16 cellular contexts compared by ENCODE assay signal in the genomic region with DNA sequence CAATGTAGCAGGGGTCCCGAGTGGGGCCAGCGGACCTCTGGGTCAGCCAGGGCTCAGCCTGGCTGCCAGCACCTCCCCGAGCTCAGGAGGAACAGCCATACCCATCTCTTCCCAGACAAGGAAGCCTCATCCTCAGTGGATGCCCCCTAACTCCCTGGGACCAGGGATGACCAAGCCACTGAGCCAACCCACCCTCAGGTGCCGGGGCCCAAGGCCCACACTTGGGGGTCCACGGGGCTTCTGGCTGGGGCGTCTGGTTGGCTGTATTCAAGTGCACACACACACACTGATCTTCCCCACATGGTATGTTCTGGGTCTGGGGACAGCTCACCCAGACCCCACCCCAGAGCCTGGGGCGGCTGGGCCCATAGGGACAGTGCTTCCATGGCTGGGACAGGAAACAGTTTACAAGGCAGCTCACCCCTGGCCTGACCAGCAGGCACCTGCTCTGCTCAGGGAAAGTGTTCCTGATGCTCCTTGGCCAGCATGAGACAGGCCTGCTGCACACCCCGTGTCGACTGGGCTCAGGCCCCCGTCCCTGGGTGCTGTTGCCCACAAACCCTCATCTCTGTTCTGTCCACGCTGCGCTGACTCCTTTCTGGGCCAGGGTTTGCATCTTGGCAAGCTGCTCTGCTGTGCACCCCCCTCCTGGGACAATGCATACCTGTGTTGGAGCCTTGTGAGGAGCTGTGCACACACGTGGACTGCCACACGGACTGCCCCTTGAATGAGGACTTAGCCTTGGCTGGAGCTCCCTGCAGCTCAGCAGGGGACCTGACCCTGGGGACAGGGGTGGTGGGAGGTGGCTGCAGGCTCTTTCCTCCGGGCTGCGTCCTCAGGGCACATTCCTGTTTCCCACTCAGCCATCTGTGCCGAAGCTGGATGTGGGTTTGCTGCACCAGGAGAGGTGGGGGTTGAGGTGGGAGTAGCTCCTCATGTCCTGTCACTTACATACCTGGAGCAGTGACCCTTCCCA. TPM values are rescaled to one million over a fixed set of nuclear protein-coding genes. Genes with fewer than 3 reads are reported as not detected.
A peak's percentile ranks its signal among the peaks of the same experiment; 100 is the strongest.
DNase-seq lines count a peak whose midpoint lies in the region; ATAC-seq and TF ChIP-seq lines count a peak whose summit lies in the region.
"Had no signal": no experiment of that assay in that cellular context is flagged by ENCODE, and none has a peak within 500 bp of the region (broad histone marks: within the 10 kb centered on the region; RNA-seq: fewer than 3 reads in every experiment).

No MANE protein-coding gene starts in this region.

- intact Hi-C loops in CD14-positive monocyte (cut with micrococcal nuclease): loop anchor here in 1 of 2 donors (5.0 kb wide), 1 partner anchor 41 kb away; no protein-coding TSS in a partner anchor

- peaks cover 2% of the 10 kb centered on the region for H3K4me1 Mint-ChIP-seq in CD14-positive monocyte

- peak; percentile 42 for DNase-seq in M059J (ENCODE audit: low read depth)
- no peak for DNase-seq in neuronal stem cell (ENCODE audit: low spot score)
- DNase-seq in ureter (ENCODE audit: low spot score): no peak
- DNase-seq in hippocampal formation (lab: John Stamatoyannopoulos, UW): no peak
- no peak for DNase-seq in CD14-positive monocyte (ENCODE audit: low spot score)
- DNase-seq: ACHN, activated gamma-delta T cell treated with Interleukin-2 at 50 U/mL for 16 hours, dermis blood vessel endothelial cell, MG63, NCI-H187 treated with DMSO at 0.1 percent for 48 hours, NCI-H510A, occipital lobe had no signal

- no peak overlapping the region for H2BK12ac ChIP-seq in neuronal stem cell (ENCODE audit: low read length)

- H3K9ac ChIP-seq in endocrine pancreas (ENCODE audit: control insufficient read depth, insufficient read depth, low read length) (peak overlapping the region; percentile 17), neuronal stem cell (ENCODE audit: low read depth, low read length, poor library complexity) (peak overlapping the region; percentile 30)

- H3K36me3 ChIP-seq in endocrine pancreas (ENCODE audit: control insufficient read depth, insufficient read depth, low read length) (no peaks in the 10 kb centered on the region), neuronal stem cell (replicated peaks in 1 of 2; ENCODE audit: control insufficient read depth in 2 of 2, insufficient read depth in 2 of 2, low read length in 2 of 2) (peaks cover 14 to 62% of the 10 kb centered on the region in 2 donors)

- no peak overlapping the region for H3K23ac ChIP-seq in neuronal stem cell (ENCODE audit: low read depth, low read length, poor library complexity)

- no peaks in the 10 kb centered on the region for H3K4me1 ChIP-seq in endocrine pancreas (ENCODE audit: control insufficient read depth, insufficient read depth, low read length)
- no peaks in the 10 kb centered on the region for H3K4me1 ChIP-seq in neuronal stem cell (ENCODE audit: control insufficient read depth in 2 of 2, insufficient read depth in 1 of 2, low read depth in 1 of 2, low read length in 2 of 2)

- peaks cover 38% of the 10 kb centered on the region for H3K79me1 ChIP-seq in neuronal stem cell (ENCODE audit: low read depth, low read length)

- no peak for TF ChIP-seq CTCF in 22Rv1 (IDR thresholded peaks at IDR 0.05)
- no peak for TF ChIP-seq CTCF in CD14-positive monocyte (IDR thresholded peaks at IDR 0.05)

- no peaks in the 10 kb centered on the region for H3K9me3 Mint-ChIP-seq in CD14-positive monocyte

- no peak overlapping the region for H3K4me3 Mint-ChIP-seq in CD14-positive monocyte

- peaks cover 0 to 1% (median 0%) of the 10 kb centered on the region in 3 donors for H3K27me3 Mint-ChIP-seq in CD14-positive monocyte (ENCODE audit: low read depth in 3 of 3)

- H3K18ac ChIP-seq in neuronal stem cell (ENCODE audit: low read length): no peak overlapping the region

- no peak overlapping the region for H3K14ac ChIP-seq in neuronal stem cell (ENCODE audit: low read length)

- H3K9me3 ChIP-seq in endocrine pancreas (ENCODE audit: control insufficient read depth, low read length): no peaks in the 10 kb centered on the region
- peaks cover 0 to 1% of the 10 kb centered on the region in 2 donors for H3K9me3 ChIP-seq in neuronal stem cell (replicated peaks in 1 of 2; ENCODE audit: control insufficient read depth in 2 of 2, insufficient read depth in 1 of 2, low read depth in 1 of 2, low read length in 2 of 2)
- H3K9me3 ChIP-seq: MG63 had no signal

- peak overlapping the region; percentile 87 for H2BK120ac ChIP-seq in neuronal stem cell (ENCODE audit: low read depth, low read length)

- H3K27ac Mint-ChIP-seq in CD14-positive monocyte: peak overlapping the region in 1 of 7 donors; percentile 3

- no peak overlapping the region for H3K4me3 ChIP-seq in endocrine pancreas (ENCODE audit: control insufficient read depth, insufficient read depth, low read length)
- no peak overlapping the region for H3K4me3 ChIP-seq in neuronal stem cell (ENCODE audit: low read length in 2 of 2)
- H3K4me3 ChIP-seq: GM12878, MG63 had no signal

- H2BK15ac ChIP-seq in neuronal stem cell (ENCODE audit: low read length): no peak overlapping the region

- no peaks in the 10 kb centered on the region for H3K27me3 ChIP-seq in endocrine pancreas (ENCODE audit: control insufficient read depth, insufficient read depth, low read length)
- H3K27me3 ChIP-seq in neuronal stem cell (ENCODE audit: control insufficient read depth in 3 of 3, insufficient read depth in 3 of 3, low read depth in 1 of 3, low read length in 3 of 3): no peaks in the 10 kb centered on the region
- H3K27me3 ChIP-seq: MG63 had no signal

- peak overlapping the region; percentile 7 for H2AK5ac ChIP-seq in neuronal stem cell (ENCODE audit: low read depth, low read length)

- no peak overlapping the region for H3K4ac ChIP-seq in neuronal stem cell (ENCODE audit: low read length)

- no peak overlapping the region for H4K8ac ChIP-seq in neuronal stem cell (ENCODE audit: low read depth, low read length)

- no peak overlapping the region for H4K91ac ChIP-seq in neuronal stem cell (ENCODE audit: low read depth, low read length, poor library complexity)

- H3K27ac ChIP-seq in 22Rv1 (peak overlapping the region; percentile 91), neuronal stem cell (replicated peaks; ENCODE audit: low read length) (no peak overlapping the region)

- H3K4me2 ChIP-seq in neuronal stem cell (ENCODE audit: insufficient read depth, low read length, poor library complexity, severe bottlenecking): no peak overlapping the region

- WGBS in neuronal stem cell (ENCODE audit: extremely low coverage in 2 of 2, insufficient read length in 2 of 2, insufficient replicate concordance in 1 of 2), 2 donors: no CpG with 5 or more reads among the region's 17 CpGs

- no peak overlapping the region for H2BK5ac ChIP-seq in neuronal stem cell (ENCODE audit: low read length)

- no peak for ATAC-seq in HG03097 (IDR thresholded peaks at IDR 0.05; ENCODE audit: low FRiP score, unreplicated experiment)

- H3K36me3 Mint-ChIP-seq in CD14-positive monocyte: peaks cover 43 to 75% of the 10 kb centered on the region in 2 donors

- no peak overlapping the region for H2AFZ ChIP-seq in neuronal stem cell (ENCODE audit: low read length)

RNA-seq across cellular contexts. Expression of a gene that starts 7.9 kb away (rescaled TPM):
- total RNA-seq in M059J (2014; rRNA removed; shearing (Covaris generic)): 10.8 and 16.5 TPM in 2 replicates
- polyA plus RNA-seq in neuronal stem cell (2013, experiment 1 of 2): 104 TPM
- 102 TPM for polyA plus RNA-seq in neuronal stem cell (2013, experiment 2 of 2)
- total RNA-seq in ureter: 133 TPM
- 10 to 100 TPM; 36.5 to 45.4 TPM for polyA plus RNA-seq in CD14-positive monocyte

RNA-seq across cellular contexts. Expression of a gene that starts 15.1 kb away (rescaled TPM):
- total RNA-seq in M059J (2014; rRNA removed; shearing (Covaris generic)): 30.5 and 43.3 TPM in 2 replicates
- 25.7 TPM for polyA plus RNA-seq in neuronal stem cell (2013, experiment 1 of 2)
- 24.5 TPM for polyA plus RNA-seq in neuronal stem cell (2013, experiment 2 of 2)
- total RNA-seq in ureter: 41.3 TPM
- 10 to 100 TPM; 47.8 to 90.8 TPM for polyA plus RNA-seq in CD14-positive monocyte

RNA-seq across cellular contexts. Expression of a gene that starts 34.1 kb away (rescaled TPM):
- 0.27 and 0.91 TPM in 2 replicates for total RNA-seq in M059J (2014; rRNA removed; shearing (Covaris generic))
- 2.7 TPM for polyA plus RNA-seq in neuronal stem cell (2013, experiment 1 of 2)
- 3.0 TPM for polyA plus RNA-seq in neuronal stem cell (2013, experiment 2 of 2)
- 13.2 TPM for total RNA-seq in ureter
- polyA plus RNA-seq in CD14-positive monocyte: not detected
- total RNA-seq: GM12878 had no signal

RNA-seq across cellular contexts. Expression of a gene that starts 46.7 kb away (rescaled TPM):
- 40.5 and 68.3 TPM in 2 replicates for total RNA-seq in M059J (2014; rRNA removed; shearing (Covaris generic))
- 112 TPM for polyA plus RNA-seq in neuronal stem cell (2013, experiment 1 of 2)
- 111 TPM for polyA plus RNA-seq in neuronal stem cell (2013, experiment 2 of 2)
- 205 TPM for total RNA-seq in ureter
- 100 to 1,000 TPM in 1 of 2 donors, 10 to 100 TPM in 1; 77.0 to 116 TPM for polyA plus RNA-seq in CD14-positive monocyte

RNA-seq across cellular contexts. Expression of a gene that starts 55.0 kb away (rescaled TPM):
- 0.74 TPM in 1 of 2 replicates, not detected in the other for total RNA-seq in M059J (2014; rRNA removed; shearing (Covaris generic))
- 0.50 TPM for polyA plus RNA-seq in neuronal stem cell (2013, experiment 1 of 2)
- 0.57 TPM for polyA plus RNA-seq in neuronal stem cell (2013, experiment 2 of 2)
- 12.8 TPM for total RNA-seq in ureter
- polyA plus RNA-seq in CD14-positive monocyte: not detected
